26 cellular contexts compared by ENCODE assay signal in the genomic region with DNA sequence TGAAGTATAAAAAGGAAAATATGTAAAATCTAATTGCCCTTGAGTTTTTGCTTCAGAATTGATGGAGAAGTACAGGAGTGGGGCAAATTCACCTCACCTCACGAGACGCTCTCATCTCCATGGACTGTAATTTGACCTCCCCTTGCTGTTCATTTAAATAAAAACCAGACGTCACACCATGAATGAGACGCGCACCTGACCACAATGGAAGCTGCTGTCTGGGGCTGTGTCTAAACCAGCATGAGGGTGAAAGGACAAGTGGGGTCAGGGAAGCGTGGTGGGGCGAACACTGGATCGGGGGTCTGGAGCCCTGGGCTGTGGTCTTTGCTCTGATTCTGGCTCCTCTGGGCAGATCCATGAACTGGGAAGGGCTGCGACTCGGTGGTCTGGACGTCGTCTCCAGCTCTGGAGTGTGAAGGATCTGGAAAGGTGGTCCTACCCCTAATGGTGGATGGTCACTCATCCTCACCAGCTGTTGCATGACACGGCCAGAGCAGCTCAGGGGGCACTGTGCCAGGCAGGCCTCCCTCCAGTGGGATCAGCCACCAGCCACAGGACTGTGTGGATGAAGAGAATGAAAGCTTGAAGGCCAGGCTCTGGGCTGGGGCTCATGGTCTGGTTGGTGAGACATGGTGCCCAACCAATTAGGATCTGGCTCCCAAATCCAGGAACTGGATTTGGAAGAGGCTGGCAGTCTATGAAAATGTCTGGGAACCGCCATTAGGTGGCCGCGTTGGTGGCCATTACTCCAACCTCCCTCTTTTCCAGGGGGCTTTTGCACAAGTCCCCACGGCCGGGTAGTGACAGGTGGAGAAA.
DNase-seq lines count a peak whose midpoint lies in the region; ATAC-seq, FAIRE-seq and TF ChIP-seq lines count a peak whose summit lies in the region.
"Had no signal": no experiment of that assay in that cellular context is flagged by ENCODE, and none has a peak within 500 bp of the region (broad histone marks: within the 10 kb centered on the region; RNA-seq: fewer than 3 reads in every experiment).

No MANE protein-coding gene starts in this region.

- H3K4me1 ChIP-seq in astrocyte (ENCODE audit: insufficient read depth, low read length), result peaks cover 12% of the 10 kb centered on the region
- peaks cover 12% of the 10 kb centered on the region for H3K4me1 ChIP-seq in neural progenitor cell
- H3K4me1 ChIP-seq: SJSA1 had no signal

- H2AFZ ChIP-seq in astrocyte (ENCODE audit: low read depth, low read length), result no peak overlapping the region
- no peak overlapping the region for H2AFZ ChIP-seq in neural progenitor cell (replicated peaks)

- H3K9me3 ChIP-seq in astrocyte (ENCODE audit: insufficient read depth, low read depth, low read length), result peaks cover 3% of the 10 kb centered on the region
- H3K9me3 ChIP-seq in neural progenitor cell (ENCODE audit: low read depth), result no peaks in the 10 kb centered on the region
- H3K9me3 ChIP-seq: SJSA1 had no signal

- peaks cover 4% of the 10 kb centered on the region for H3K27me3 ChIP-seq in astrocyte (ENCODE audit: insufficient read depth, low read length)
- no peaks in the 10 kb centered on the region for H3K27me3 ChIP-seq in neural progenitor cell
- H3K27me3 ChIP-seq: SJSA1 had no signal

- DNase-seq in DMS153 (lab: John Stamatoyannopoulos, UW) (peak; percentile 67), DMS153 treated with DMSO at 0.1 percent for 48 hours (lab: John Stamatoyannopoulos, UW; ENCODE audit: unreplicated experiment) (no peak), NCI-H2029 (lab: John Stamatoyannopoulos, UW) (peak; percentile 57), astrocyte (ENCODE audit: low read depth) (no peak), neural progenitor cell (ENCODE audit: low spot score) (no peak), SW480 (ENCODE audit: low spot score) (no peak), T-helper 1 cell (no peak)
- DNase-seq: activated CD4-positive, alpha-beta memory T cell treated with anti-CD3 and anti-CD28 coated beads, Interleukin-2, amount 10 ng/mL, durations not matched to agents 7 days and 5 days; activated CD4-positive, CD25-positive, alpha-beta regulatory T cell treated with anti-CD3 and anti-CD28 coated beads, Interleukin-2, amount 50 U/mL, for 72 hours; activated gamma-delta T cell treated with Interleukin-2 at 50 U/mL for 16 hours; central memory CD4-positive, alpha-beta T cell; dermis blood vessel endothelial cell; HFFc6; IMR-90; left ventricle myocardium superior; NCI-H2081 treated with DMSO at 0.1 percent for 48 hours; NCI-H524; RPMI8226; stimulated activated CD4-positive, alpha-beta T cell treated with anti-CD3 and anti-CD28 coated beads, Interleukin-4, amount 100 ng/mL, for 4 hours had no signal

- no peak overlapping the region for H3K27ac ChIP-seq in astrocyte (ENCODE audit: low read depth, low read length)
- H3K27ac ChIP-seq in neural progenitor cell, result no peak overlapping the region
- H3K27ac ChIP-seq: 22Rv1, C4-2B, SJSA1 had no signal

- H3K79me2 ChIP-seq in astrocyte (ENCODE audit: insufficient read depth, low read length) (no peaks in the 10 kb centered on the region), neural progenitor cell (ENCODE audit: low read depth) (no peaks in the 10 kb centered on the region)

- H3K4me3 Mint-ChIP-seq in astrocyte (ENCODE audit: unreplicated experiment) (no peak overlapping the region), neural progenitor cell (no peak overlapping the region)
- H3K4me3 Mint-ChIP-seq: activated CD4-positive, alpha-beta memory T cell treated with anti-CD3 and anti-CD28 coated beads, Interleukin-2, amount 10 ng/mL, durations not matched to agents 7 days and 5 days; HFFc6; stimulated activated memory B cell treated with anti-CD40 and anti-IgM and Interleukin-4, amounts not matched to agents 10 μg/mL and 1 μg/mL and 100 μg/mL, for 72 hours had no signal

- no peak overlapping the region for H3K4me2 ChIP-seq in astrocyte (ENCODE audit: low read length)
- H3K4me2 ChIP-seq in neural progenitor cell, result no peak overlapping the region

- no peak for FAIRE-seq in astrocyte (lab: Jason Lieb, UNC)
- FAIRE-seq: frontal cortex, TTC549 had no signal

- H4K20me1 ChIP-seq in astrocyte (ENCODE audit: insufficient read depth, low read length), result no peaks in the 10 kb centered on the region
- no peaks in the 10 kb centered on the region for H4K20me1 ChIP-seq in neural progenitor cell (ENCODE audit: low read depth)

- H3K4me3 ChIP-seq in astrocyte (ENCODE audit: insufficient read depth, low read depth, low read length) (no peak overlapping the region), neural progenitor cell (no peak overlapping the region)
- H3K4me3 ChIP-seq: SJSA1 had no signal

- ATAC-seq in GM18502 (IDR thresholded peaks at IDR 0.05; ENCODE audit: poor library complexity, unreplicated experiment), result no peak
- ATAC-seq: left ventricle myocardium superior; stimulated activated memory B cell treated with anti-CD40 and anti-IgM and Interleukin-4, amounts not matched to agents 10 μg/mL and 1 μg/mL and 100 μg/mL, for 72 hours had no signal

- H3K36me3 ChIP-seq in astrocyte (ENCODE audit: insufficient read depth, low read length), result no peaks in the 10 kb centered on the region
- H3K36me3 ChIP-seq in neural progenitor cell, result no peaks in the 10 kb centered on the region
- H3K36me3 ChIP-seq: SJSA1 had no signal

- H3F3A ChIP-seq in neural progenitor cell (ENCODE audit: low read depth), result no peaks in the 10 kb centered on the region

- H3K9me3 Mint-ChIP-seq in astrocyte (ENCODE audit: unreplicated experiment) (peaks cover 7% of the 10 kb centered on the region), neural progenitor cell (peaks cover under 1% of the 10 kb centered on the region)
- H3K9me3 Mint-ChIP-seq: activated CD4-positive, alpha-beta memory T cell treated with anti-CD3 and anti-CD28 coated beads, Interleukin-2, amount 10 ng/mL, durations not matched to agents 7 days and 5 days had no signal

- H3K27me3 Mint-ChIP-seq in astrocyte (ENCODE audit: low read depth, unreplicated experiment) (peaks cover 5% of the 10 kb centered on the region), neural progenitor cell (ENCODE audit: insufficient read depth, low read depth) (peaks cover 12% of the 10 kb centered on the region)
- H3K27me3 Mint-ChIP-seq: activated CD4-positive, alpha-beta memory T cell treated with anti-CD3 and anti-CD28 coated beads, Interleukin-2, amount 10 ng/mL, durations not matched to agents 7 days and 5 days had no signal

- H3K36me3 Mint-ChIP-seq in astrocyte (ENCODE audit: low read depth, unreplicated experiment), result no peaks in the 10 kb centered on the region
- no peaks in the 10 kb centered on the region for H3K36me3 Mint-ChIP-seq in neural progenitor cell
- H3K36me3 Mint-ChIP-seq: stimulated activated memory B cell treated with anti-CD40 and anti-IgM and Interleukin-4, amounts not matched to agents 10 μg/mL and 1 μg/mL and 100 μg/mL, for 72 hours had no signal

- H3K27ac Mint-ChIP-seq in astrocyte (ENCODE audit: unreplicated experiment) (peak overlapping the region; percentile 28), neural progenitor cell (peak overlapping the region; percentile 35)
- H3K27ac Mint-ChIP-seq: activated CD4-positive, alpha-beta memory T cell treated with anti-CD3 and anti-CD28 coated beads, Interleukin-2, amount 10 ng/mL, durations not matched to agents 7 days and 5 days; HFFc6; stimulated activated memory B cell treated with anti-CD40 and anti-IgM and Interleukin-4, amounts not matched to agents 10 μg/mL and 1 μg/mL and 100 μg/mL, for 72 hours had no signal

- TF ChIP-seq CTCF in astrocyte (IDR thresholded peaks at IDR 0.05; ENCODE audit: insufficient read depth, low read depth, low read length) (no peak), neural progenitor cell (IDR thresholded peaks at IDR 0.05) (no peak)

- H3K9ac ChIP-seq in astrocyte (ENCODE audit: low read length) (no peak overlapping the region), neural progenitor cell (no peak overlapping the region)

- H3K4me1 Mint-ChIP-seq in astrocyte (ENCODE audit: low read depth, unreplicated experiment), result peaks cover 16% of the 10 kb centered on the region
- H3K4me1 Mint-ChIP-seq in neural progenitor cell, result peaks cover 43% of the 10 kb centered on the region
- H3K4me1 Mint-ChIP-seq: activated CD4-positive, alpha-beta memory T cell treated with anti-CD3 and anti-CD28 coated beads, Interleukin-2, amount 10 ng/mL, durations not matched to agents 7 days and 5 days; stimulated activated memory B cell treated with anti-CD40 and anti-IgM and Interleukin-4, amounts not matched to agents 10 μg/mL and 1 μg/mL and 100 μg/mL, for 72 hours had no signal

Comparison
In these comparisons a context has a peak if more than half of its experiments do, and no peak if none do; other contexts are left out.
1. DNase-seq: peak in DMS153 (single experiment) and NCI-H2029 (single experiment); none in DMS153 treated with DMSO at 0.1 percent for 48 hours (single experiment), astrocyte (single experiment), neural progenitor cell (single experiment), SW480 (single experiment) and T-helper 1 cell (0 of 5).